In genomic region chr7:155282671-155283070, GRCh38 we compare ENCODE assay signal across 15 cellular contexts. TPM values are rescaled to one million over a fixed set of nuclear protein-coding genes. Genes with fewer than 3 reads are reported as not detected.
DNase-seq lines count a peak whose midpoint lies in the region; ATAC-seq and TF ChIP-seq lines count a peak whose summit lies in the region.
"Had no signal": no experiment of that assay in that cellular context is flagged by ENCODE, and none has a peak within 500 bp of the region (broad histone marks: within the 10 kb centered on the region; RNA-seq: fewer than 3 reads in every experiment).

No MANE protein-coding gene starts in this region.

- 0 out of 2 replicates have a peak overlapping the region, but pooled peaks have one; percentile 41 for H2AFZ ChIP-seq in OCI-LY3 (ENCODE audit: low read depth, low read length)
- H2AFZ ChIP-seq: parathyroid adenoma had no signal

- peaks cover 3% of the 10 kb centered on the region for H3K27me3 Mint-ChIP-seq in activated naive CD4-positive, alpha-beta T cell treated with anti-CD3 and anti-CD28 coated beads for 36 hours (ENCODE audit: low read depth)
- peaks cover 32% of the 10 kb centered on the region for H3K27me3 Mint-ChIP-seq in stimulated activated memory B cell treated with anti-CD40 and anti-IgM and Interleukin-4, amounts not matched to agents 10 μg/mL and 1 μg/mL and 100 μg/mL, for 72 hours

- H3K27ac ChIP-seq in OCI-LY3 (ENCODE audit: low read length), result no peak overlapping the region
- H3K27ac ChIP-seq in esophagus muscularis mucosa (replicated peaks in 1 of 4), result no peak overlapping the region
- H3K27ac ChIP-seq: parathyroid adenoma, spleen had no signal

- H3K79me2 ChIP-seq in OCI-LY3 (ENCODE audit: low read length), result no peaks in the 10 kb centered on the region
- H3K79me2 ChIP-seq: parathyroid adenoma had no signal

- no peaks in the 10 kb centered on the region for H4K20me1 ChIP-seq in OCI-LY3 (ENCODE audit: insufficient read depth, low read length)

- H3K9me3 ChIP-seq in OCI-LY3 (ENCODE audit: insufficient read depth, low read length), result no peaks in the 10 kb centered on the region
- no peaks in the 10 kb centered on the region for H3K9me3 ChIP-seq in esophagus muscularis mucosa
- H3K9me3 ChIP-seq: spleen had no signal

- TF ChIP-seq CTCF in OCI-LY3 (IDR thresholded peaks at IDR 0.05; ENCODE audit: low read depth, low read length), result no peak
- no peak for TF ChIP-seq CTCF in GM10266 (IDR thresholded peaks at IDR 0.05; ENCODE audit: control insufficient read depth, insufficient read depth, low read depth, missing control alignments)
- TF ChIP-seq CTCF in esophagus muscularis mucosa (IDR thresholded peaks at IDR 0.05), result no peak

- H3K4me3 ChIP-seq in OCI-LY3 (ENCODE audit: low read length) (peak overlapping the region; percentile 32), esophagus muscularis mucosa (no peak overlapping the region)
- H3K4me3 ChIP-seq: spleen had no signal

- CTCF ChIA-PET in activated naive CD4-positive, alpha-beta T cell treated with anti-CD3 and anti-CD28 coated beads for 36 hours (lab: Charles Lee), result interaction anchor here (1.0 to 2.6 kb wide), 2 partner anchors 62 to 86 kb away, joined by 4 to 12 read pairs; no protein-coding TSS in a partner anchor

- H3K4me1 ChIP-seq in OCI-LY3 (ENCODE audit: low read length), result peaks cover 30% of the 10 kb centered on the region
- H3K4me1 ChIP-seq in esophagus muscularis mucosa, result peaks cover 0 to 5% (median 0%) of the 10 kb centered on the region in 4 donors
- H3K4me1 ChIP-seq: parathyroid adenoma had no signal

- H3K4me3 Mint-ChIP-seq in activated naive CD4-positive, alpha-beta T cell treated with anti-CD3 and anti-CD28 coated beads for 36 hours, result no peak overlapping the region
- H3K4me3 Mint-ChIP-seq in stimulated activated memory B cell treated with anti-CD40 and anti-IgM and Interleukin-4, amounts not matched to agents 10 μg/mL and 1 μg/mL and 100 μg/mL, for 72 hours, result no peak overlapping the region

- no peaks in the 10 kb centered on the region for H3K9me3 Mint-ChIP-seq in activated naive CD4-positive, alpha-beta T cell treated with anti-CD3 and anti-CD28 coated beads for 36 hours
- no peaks in the 10 kb centered on the region for H3K9me3 Mint-ChIP-seq in stimulated activated memory B cell treated with anti-CD40 and anti-IgM and Interleukin-4, amounts not matched to agents 10 μg/mL and 1 μg/mL and 100 μg/mL, for 72 hours

- H3K4me2 ChIP-seq in OCI-LY3 (ENCODE audit: low read length), result peak overlapping the region; percentile 62

- intact Hi-C loops in activated naive CD4-positive, alpha-beta T cell treated with anti-CD3 and anti-CD28 coated beads for 36 hours (cut with micrococcal nuclease), result loop anchor here (1.0 to 5.0 kb wide), 4 partner anchors 17 to 355 kb away; no protein-coding TSS in a partner anchor
- intact Hi-C loops in esophagus muscularis mucosa (cut with DNase I), result no loop called here

- WGBS in esophagus muscularis mucosa, result 56% methylated on average over 6 of the region's 6 CpGs

- H3K9ac ChIP-seq in OCI-LY3 (ENCODE audit: low read length), result no peak overlapping the region; the same call in 1 of the 2 replicates
- H3K9ac ChIP-seq: parathyroid adenoma had no signal

- H3K36me3 ChIP-seq in OCI-LY3 (replicated peaks; ENCODE audit: low read depth, low read length) (no peaks in the 10 kb centered on the region), esophagus muscularis mucosa (no peaks in the 10 kb centered on the region)
- H3K36me3 ChIP-seq: spleen had no signal

- no peak overlapping the region for H3K27ac Mint-ChIP-seq in activated naive CD4-positive, alpha-beta T cell treated with anti-CD3 and anti-CD28 coated beads for 36 hours
- H3K27ac Mint-ChIP-seq in stimulated activated memory B cell treated with anti-CD40 and anti-IgM and Interleukin-4, amounts not matched to agents 10 μg/mL and 1 μg/mL and 100 μg/mL, for 72 hours, result peak overlapping the region; percentile 70

- TF ChIP-seq EP300 in esophagus muscularis mucosa (IDR thresholded peaks at IDR 0.05), result no peak

- peak; percentile 45 for ATAC-seq in stimulated activated memory B cell treated with anti-CD40 and anti-IgM and Interleukin-4, amounts not matched to agents 10 μg/mL and 1 μg/mL and 100 μg/mL, for 72 hours

- H3K4me1 Mint-ChIP-seq in activated naive CD4-positive, alpha-beta T cell treated with anti-CD3 and anti-CD28 coated beads for 36 hours (ENCODE audit: low read depth), result peaks cover 50% of the 10 kb centered on the region
- H3K4me1 Mint-ChIP-seq in stimulated activated memory B cell treated with anti-CD40 and anti-IgM and Interleukin-4, amounts not matched to agents 10 μg/mL and 1 μg/mL and 100 μg/mL, for 72 hours, result peaks cover 60% of the 10 kb centered on the region

- no peak for TF ChIP-seq POLR2A in esophagus muscularis mucosa (IDR thresholded peaks at IDR 0.05; ENCODE audit: low read depth)

- H3K36me3 Mint-ChIP-seq in activated naive CD4-positive, alpha-beta T cell treated with anti-CD3 and anti-CD28 coated beads for 36 hours (ENCODE audit: low read depth), result no peaks in the 10 kb centered on the region
- no peaks in the 10 kb centered on the region for H3K36me3 Mint-ChIP-seq in stimulated activated memory B cell treated with anti-CD40 and anti-IgM and Interleukin-4, amounts not matched to agents 10 μg/mL and 1 μg/mL and 100 μg/mL, for 72 hours

- peaks cover 42% of the 10 kb centered on the region for H3K27me3 ChIP-seq in OCI-LY3 (ENCODE audit: low read depth, low read length)
- peaks cover 0 to 51% (median 0%) of the 10 kb centered on the region in 4 donors for H3K27me3 ChIP-seq in esophagus muscularis mucosa

- DNase-seq in activated naive CD4-positive, alpha-beta T cell treated with anti-CD3 and anti-CD28 coated beads for 36 hours, result peak; percentile 41
- DNase-seq in activated naive CD4-positive, alpha-beta T cell (lab: John Stamatoyannopoulos, UW), result no peak
- DNase-seq in foreskin melanocyte (peak; percentile 62), GM10266 (ENCODE audit: extremely low spot score) (no peak), NCI-H1930 (lab: John Stamatoyannopoulos, UW) (no peak), esophagus muscularis mucosa (ENCODE audit: extremely low spot score) (no peak)
- DNase-seq: activated CD8-positive, alpha-beta memory T cell treated with anti-CD3 and anti-CD28 coated beads, Interleukin-2, amount 50 U/mL, for 4 hours; DMS 273 treated with DMSO at 0.1 percent for 48 hours; NCI-H187; NCI-H526 treated with DMSO at 0.1 percent for 48 hours; SHP77 treated with DMSO at 0.1 percent for 48 hours; spleen had no signal

RNA-seq across cellular contexts. Expression of gene INSIG1, which starts 15.0 kb away (rescaled TPM):
- total RNA-seq in activated naive CD4-positive, alpha-beta T cell treated with anti-CD3 and anti-CD28 coated beads for 36 hours, result 10 to 100 TPM; 73.2 to 74.8 TPM
- total RNA-seq in esophagus muscularis mucosa, result 10 to 100 TPM; 25.3 to 63.5 (median 37.7) TPM

Comparison
In these comparisons a context has a peak if more than half of its experiments do, and no peak if none do; other contexts are left out.
1. DNase-seq: peak in activated naive CD4-positive, alpha-beta T cell treated with anti-CD3 and anti-CD28 coated beads for 36 hours (single experiment) and foreskin melanocyte (single experiment); none in activated naive CD4-positive, alpha-beta T cell (0 of 4), GM10266 (single experiment), NCI-H1930 (0 of 2) and esophagus muscularis mucosa (single experiment).